9 cellular contexts compared by ENCODE assay signal in the genomic region with DNA sequence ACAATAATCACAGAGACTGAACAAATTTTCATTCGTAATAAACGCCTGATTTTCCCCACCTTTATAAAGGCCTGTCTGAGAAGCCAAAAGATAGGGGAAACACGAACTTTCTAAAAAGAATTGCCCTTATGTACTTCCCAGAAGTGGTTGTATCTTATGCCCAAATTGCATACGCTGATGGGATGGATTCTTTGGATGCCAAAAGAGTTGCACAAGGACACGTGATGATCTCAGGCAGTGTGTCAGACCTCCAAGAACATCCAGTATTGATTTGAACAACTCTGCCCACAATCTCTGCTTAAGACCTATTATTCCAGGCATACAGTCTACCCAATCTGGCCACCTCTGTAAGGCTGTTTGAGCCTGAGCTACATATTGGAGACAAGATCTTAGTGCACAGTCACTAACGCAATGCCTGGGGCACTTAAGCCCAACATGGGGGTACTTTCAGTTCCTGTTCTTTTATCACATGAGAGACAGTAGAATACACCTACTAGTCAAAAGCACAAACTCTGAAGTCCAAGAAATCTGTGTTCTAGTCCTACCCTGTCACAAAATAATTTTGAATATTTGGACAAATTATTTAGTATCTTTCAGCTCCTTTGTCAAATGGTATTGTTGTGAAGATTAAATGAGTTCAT. TPM values are rescaled to one million over a fixed set of nuclear protein-coding genes. Genes with fewer than 3 reads are reported as not detected.
A peak's percentile ranks its signal among the peaks of the same experiment; 100 is the strongest.
DNase-seq lines count a peak whose midpoint lies in the region; ATAC-seq, FAIRE-seq and TF ChIP-seq lines count a peak whose summit lies in the region.
"Had no signal": no experiment of that assay in that cellular context is flagged by ENCODE, and none has a peak within 500 bp of the region (broad histone marks: within the 10 kb centered on the region; RNA-seq: fewer than 3 reads in every experiment).

No MANE protein-coding gene starts in this region.

- WGBS in pancreas, 2 donors: 22 to 32% methylated on average over 6 of the region's 6 CpGs

- FAIRE-seq in pancreas (lab: Jason Lieb, UNC): no peak

- H3K27me3 ChIP-seq in skeletal muscle satellite cell (ENCODE audit: control insufficient read depth, insufficient read depth, low read length) (no peaks in the 10 kb centered on the region), pancreas (no peaks in the 10 kb centered on the region)

- POLR2A ChIA-PET in activated B cell treated with CpG ODN at 0.5 μM for 24 hours (lab: Charles Lee): no interaction called here

- TF ChIP-seq CTCF in activated B cell treated with CpG ODN at 0.5 μM for 24 hours (IDR thresholded peaks at IDR 0.05): no peak
- no peak for TF ChIP-seq CTCF in GM20000 (IDR thresholded peaks at IDR 0.05; ENCODE audit: extremely low read depth, missing control alignments)
- no peak for TF ChIP-seq CTCF in pancreas (IDR thresholded peaks at IDR 0.05)

- CTCF ChIA-PET in activated B cell treated with CpG ODN at 0.5 μM for 24 hours (lab: Charles Lee): interaction anchor here (1.4 kb wide), 1 partner anchor 95 kb away, joined by 6 read pairs; a partner anchor contains a TSS

- peaks cover 3% of the 10 kb centered on the region for H3K9me3 Mint-ChIP-seq in activated B cell treated with CpG ODN at 0.5 μM for 24 hours

- peak overlapping the region; percentile 74 for H3K9ac ChIP-seq in skeletal muscle satellite cell (ENCODE audit: low read depth, low read length)

- peaks cover 39% of the 10 kb centered on the region for H3K4me1 ChIP-seq in skeletal muscle satellite cell (ENCODE audit: control insufficient read depth, insufficient read depth, low read length)
- peaks cover 19 to 37% (median 36%) of the 10 kb centered on the region in 3 donors for H3K4me1 ChIP-seq in pancreas

- H3K4me3 ChIP-seq in skeletal muscle satellite cell (ENCODE audit: low read length) (peak overlapping the region; percentile 49), pancreas (no peak overlapping the region)

- ATAC-seq in GM19397 (IDR thresholded peaks at IDR 0.05; ENCODE audit: unreplicated experiment): peak; percentile 55
- ATAC-seq in HG03159 (IDR thresholded peaks at IDR 0.05; ENCODE audit: unreplicated experiment): peak; percentile 71
- ATAC-seq in activated B cell treated with CpG ODN at 0.5 μM for 24 hours (ENCODE audit: low read depth): peak; percentile 61
- no peak for ATAC-seq in pancreas

- DNase-seq in activated B cell treated with CpG ODN at 0.5 μM for 24 hours (no peak), GM20000 (ENCODE audit: low spot score) (no peak), NCI-H1930 (lab: John Stamatoyannopoulos, UW) (no peak), NCI-H2196 (lab: John Stamatoyannopoulos, UW; ENCODE audit: unreplicated experiment) (no peak), pancreas (no peak)

- H3K27ac ChIP-seq in pancreas: no peak overlapping the region
- H3K27ac ChIP-seq: neutrophil had no signal

- peaks cover 5% of the 10 kb centered on the region for H3K27me3 Mint-ChIP-seq in activated B cell treated with CpG ODN at 0.5 μM for 24 hours

- no peaks in the 10 kb centered on the region for H3K36me3 Mint-ChIP-seq in activated B cell treated with CpG ODN at 0.5 μM for 24 hours (ENCODE audit: low read depth)

- no peak overlapping the region for H3K27ac Mint-ChIP-seq in activated B cell treated with CpG ODN at 0.5 μM for 24 hours

- peak overlapping the region; percentile 71 for H3K4me2 ChIP-seq in skeletal muscle satellite cell (ENCODE audit: low read length)

- H3K36me3 ChIP-seq in skeletal muscle satellite cell (ENCODE audit: insufficient read depth, low read length) (no peaks in the 10 kb centered on the region), pancreas (no peaks in the 10 kb centered on the region)
- H3K36me3 ChIP-seq: neutrophil had no signal

- intact Hi-C loops in activated B cell treated with CpG ODN at 0.5 μM for 24 hours (cut with micrococcal nuclease): loop anchor here (1.0 to 2.0 kb wide), 2 partner anchors 95 to 207 kb away; a partner anchor contains a TSS
- intact Hi-C loops in pancreas (cut with DNase I): loop anchor here in 1 of 3 donors (5.0 kb wide), 1 partner anchor 95 kb away; a partner anchor contains a TSS

- no peak overlapping the region for H3K4me3 Mint-ChIP-seq in activated B cell treated with CpG ODN at 0.5 μM for 24 hours

- H3K9me3 ChIP-seq in skeletal muscle satellite cell (replicated peaks; ENCODE audit: low read length) (no peaks in the 10 kb centered on the region), pancreas (no peaks in the 10 kb centered on the region)
- H3K9me3 ChIP-seq: neutrophil had no signal

- peaks cover 21% of the 10 kb centered on the region for H3K4me1 Mint-ChIP-seq in activated B cell treated with CpG ODN at 0.5 μM for 24 hours

RNA-seq across cellular contexts. Expression of a gene that starts 38.9 kb away (rescaled TPM):
- not detected in 2 replicates for total RNA-seq in activated B cell treated with CpG ODN at 0.5 μM for 24 hours
- total RNA-seq in skeletal muscle satellite cell (2012; rRNA removed): not detected in 2 replicates
- total RNA-seq in pancreas: not detected
- polyA plus RNA-seq in pancreas: not detected

RNA-seq across cellular contexts. Expression of a gene that starts 49.3 kb away (rescaled TPM):
- not detected in 2 replicates for total RNA-seq in activated B cell treated with CpG ODN at 0.5 μM for 24 hours
- under 0.01 TPM in 1 of 2 replicates, not detected in the other for total RNA-seq in skeletal muscle satellite cell (2012; rRNA removed)
- total RNA-seq in pancreas: not detected
- not detected for polyA plus RNA-seq in pancreas

Comparison
In these comparisons a context has a peak if more than half of its experiments do, and no peak if none do; other contexts are left out.
1. ATAC-seq: peak in GM19397 (single experiment), HG03159 (single experiment) and activated B cell treated with CpG ODN at 0.5 μM for 24 hours (single experiment); none in pancreas (0 of 4).